19 cellular contexts compared by ENCODE assay signal in the genomic region with DNA sequence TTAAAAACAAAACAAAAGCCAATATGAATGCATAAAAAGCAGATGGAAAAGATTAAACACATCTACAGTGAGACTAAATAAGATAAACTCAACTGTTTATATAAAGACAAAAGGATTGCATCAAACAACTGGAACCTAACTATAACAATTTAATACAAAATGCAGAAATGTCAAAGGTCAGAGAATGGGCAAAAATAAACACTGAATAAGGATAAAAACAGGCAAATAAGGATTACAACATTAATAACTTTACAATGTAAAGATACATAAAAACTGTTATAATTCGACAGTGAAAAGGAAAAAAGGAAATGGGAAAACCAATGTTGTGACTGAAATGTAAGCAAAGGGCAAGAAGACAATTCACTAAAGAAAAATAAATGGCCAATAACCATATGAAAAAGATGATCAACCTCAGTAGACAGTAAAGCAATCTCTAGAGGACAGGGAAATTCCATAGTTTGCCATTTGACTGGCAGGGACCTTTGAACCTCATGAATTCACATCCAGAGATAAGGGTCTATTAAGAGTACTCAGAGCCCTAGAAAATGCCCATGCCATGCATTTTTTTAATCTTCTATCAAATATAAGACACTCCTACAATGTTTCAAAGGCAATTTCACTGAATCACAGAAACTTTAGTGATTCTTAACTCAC.
A peak's percentile ranks its signal among the peaks of the same experiment; 100 is the strongest.
DNase-seq lines count a peak whose midpoint lies in the region; ATAC-seq, FAIRE-seq and TF ChIP-seq lines count a peak whose summit lies in the region.
"Had no signal": no experiment of that assay in that cellular context is flagged by ENCODE, and none has a peak within 500 bp of the region (broad histone marks: within the 10 kb centered on the region; RNA-seq: fewer than 3 reads in every experiment).

No MANE protein-coding gene starts in this region.

- WGBS in small intestine, 3 donors: 49 to 60% (median 54%) methylated on average over 1 of the region's 1 CpG
- 59 to 74% methylated on average over 1 of the region's 1 CpG for WGBS in esophagus squamous epithelium, 2 donors

- intact Hi-C loops in esophagus squamous epithelium (cut with DNase I): no loop called here

- H3K36me3 ChIP-seq in small intestine (ENCODE audit: control insufficient read depth in 2 of 2, insufficient read depth in 2 of 2, low read length in 2 of 2) (no peaks in the 10 kb centered on the region), esophagus squamous epithelium (peaks cover 0 to 12% (median 0%) of the 10 kb centered on the region in 3 donors)

- no peak for DNase-seq in GM12891 (ENCODE audit: insufficient read length, low spot score)
- DNase-seq in NCI-H226: peak; percentile 61
- DNase-seq in fibroblast of gingiva (ENCODE audit: low read depth): peak; percentile 35
- DNase-seq in small intestine: peak; percentile 75
- no peak for DNase-seq in esophagus squamous epithelium (lab: John Stamatoyannopoulos, UW)
- DNase-seq in RWPE1 (ENCODE audit: low spot score): no peak
- DNase-seq: activated CD4-positive, alpha-beta T cell treated with anti-CD3 and anti-CD28 coated beads, Interleukin-2, amount 50 U/mL, for 4 hours; activated naive CD4-positive, alpha-beta T cell treated with anti-CD3 and anti-CD28 coated beads for 36 hours; Calu3; effector memory CD8-positive, alpha-beta T cell; heart left ventricle; naive thymus-derived CD8-positive, alpha-beta T cell; NCI-H1092; NCI-H2081 treated with DMSO at 0.1 percent for 48 hours; NCI-H524; stomach; T-cell had no signal

- H3K4me1 ChIP-seq in small intestine (ENCODE audit: control insufficient read depth in 2 of 2, insufficient read depth in 1 of 2, low read depth in 1 of 2, low read length in 1 of 2) (peaks cover 3 to 9% of the 10 kb centered on the region in 2 donors), esophagus squamous epithelium (peaks cover 0 to 36% (median 4%) of the 10 kb centered on the region in 3 donors)

- TF ChIP-seq CTCF in esophagus squamous epithelium (IDR thresholded peaks at IDR 0.05) (no peak), RWPE1 (conservative IDR thresholded peaks at IDR 0.05; ENCODE audit: low read depth) (no peak)

- POLR2A ChIA-PET in RWPE1 (lab: Yijun Ruan, JAX; ENCODE audit: low non-redundant PET): no interaction called here

- TF ChIP-seq POLR2A in GM12891 (IDR thresholded peaks at IDR 0.05; ENCODE audit: low read depth, low read length): no peak
- TF ChIP-seq POLR2A in esophagus squamous epithelium (IDR thresholded peaks at IDR 0.05): no peak

- ATAC-seq in GM18858 (IDR thresholded peaks at IDR 0.05; ENCODE audit: unreplicated experiment): no peak
- ATAC-seq: effector memory CD8-positive, alpha-beta T cell; heart left ventricle; naive thymus-derived CD8-positive, alpha-beta T cell; T-cell had no signal

- CTCF ChIA-PET in RWPE1 (lab: Yijun Ruan, JAX): no interaction called here

- H3K9me3 ChIP-seq in small intestine (ENCODE audit: control insufficient read depth, low read depth) (no peaks in the 10 kb centered on the region), esophagus squamous epithelium (no peaks in the 10 kb centered on the region)
- H3K9me3 ChIP-seq: stomach had no signal

- FAIRE-seq in GM12891 (lab: Jason Lieb, UNC) (no peak), small intestine (lab: Jason Lieb, UNC) (no peak)
- FAIRE-seq: astrocyte had no signal

- no peak overlapping the region for H3K27ac ChIP-seq in small intestine (ENCODE audit: low read depth in 1 of 2, low read length in 1 of 2)
- H3K27ac ChIP-seq in esophagus squamous epithelium: no peak overlapping the region
- H3K27ac ChIP-seq in RWPE1: no peak overlapping the region
- H3K27ac ChIP-seq: heart left ventricle, stomach had no signal

- H3K4me3 ChIP-seq in small intestine (ENCODE audit: low read depth in 1 of 2, low read length in 2 of 2) (no peak overlapping the region), esophagus squamous epithelium (no peak overlapping the region)
- H3K4me3 ChIP-seq: heart left ventricle, stomach had no signal

- H3K27me3 ChIP-seq in small intestine (ENCODE audit: control insufficient read depth in 2 of 2, insufficient read depth in 2 of 2, low read length in 2 of 2) (no peaks in the 10 kb centered on the region), esophagus squamous epithelium (no peaks in the 10 kb centered on the region)
- H3K27me3 ChIP-seq: heart left ventricle, stomach had no signal

TF ChIP-seq in GM12891, 5 proteins besides CTCF, POLR2A, EP300 and RAD21:
- TF ChIP-seq SPI1 (IDR thresholded peaks at IDR 0.05; ENCODE audit: low read depth, low read length) (0 out of 2 replicates have a peak, but pooled peaks have one; percentile 8), PAX5 (IDR thresholded peaks at IDR 0.05; ENCODE audit: insufficient read depth, low read length, severe bottlenecking) (no peak)

Comparison
In these comparisons a context has a peak if more than half of its experiments do, and no peak if none do; other contexts are left out.
1. DNase-seq: peak in NCI-H226 (single experiment), fibroblast of gingiva (single experiment) and small intestine (single experiment); none in GM12891 (single experiment), esophagus squamous epithelium (single experiment) and RWPE1 (single experiment).